9 cellular contexts compared by ENCODE assay signal in genomic region chr22:36367066-36367465, GRCh38. TPM values are rescaled to one million over a fixed set of nuclear protein-coding genes. Genes with fewer than 3 reads are reported as not detected.
DNase-seq lines count a peak whose midpoint lies in the region; ATAC-seq, FAIRE-seq and TF ChIP-seq lines count a peak whose summit lies in the region.
"Had no signal": no experiment of that assay in that cellular context is flagged by ENCODE, and none has a peak within 500 bp of the region (broad histone marks: within the 10 kb centered on the region; RNA-seq: fewer than 3 reads in every experiment).

No MANE protein-coding gene starts in this region.

- H3K27me3 ChIP-seq in GM23248 (replicated peaks; ENCODE audit: insufficient read depth) = no peaks in the 10 kb centered on the region
- H3K27me3 ChIP-seq in hepatocyte = no peaks in the 10 kb centered on the region
- H3K27me3 ChIP-seq in gastrocnemius medialis = no peaks in the 10 kb centered on the region
- H3K27me3 ChIP-seq in small intestine (ENCODE audit: control insufficient read depth in 2 of 2, insufficient read depth in 2 of 2, low read length in 2 of 2) = no peaks in the 10 kb centered on the region

- DNase-seq in GM23248 = no peak
- no peak for DNase-seq in hepatocyte (ENCODE audit: low spot score)
- no peak for DNase-seq in gastrocnemius medialis
- no peak for DNase-seq in small intestine
- DNase-seq: NCI-H748 treated with DMSO at 0.1 percent for 48 hours had no signal

- H3K4me2 ChIP-seq in GM23248 (ENCODE audit: unreplicated experiment) = no peak overlapping the region
- no peak overlapping the region for H3K4me2 ChIP-seq in hepatocyte

- H2AFZ ChIP-seq in GM23248 (no peak overlapping the region), hepatocyte (no peak overlapping the region)

- H3K9me3 Mint-ChIP-seq in activated T-helper 17 cell treated with anti-CD3 and anti-CD28 coated beads, Interleukin-2, amount 50 U/mL, for 72 hours = no peaks in the 10 kb centered on the region

- peaks cover 98% of the 10 kb centered on the region for H3K36me3 Mint-ChIP-seq in activated T-helper 17 cell treated with anti-CD3 and anti-CD28 coated beads, Interleukin-2, amount 50 U/mL, for 72 hours (ENCODE audit: low read depth)

- FAIRE-seq in small intestine (lab: Jason Lieb, UNC) = no peak

- H3K36me3 ChIP-seq in GM23248 (ENCODE audit: low read depth) (no peaks in the 10 kb centered on the region), hepatocyte (replicated peaks; ENCODE audit: insufficient read depth, low read depth) (no peaks in the 10 kb centered on the region), gastrocnemius medialis (no peaks in the 10 kb centered on the region), small intestine (ENCODE audit: control insufficient read depth in 2 of 2, insufficient read depth in 2 of 2, low read length in 2 of 2) (no peaks in the 10 kb centered on the region)

- no peaks in the 10 kb centered on the region for H3K27me3 Mint-ChIP-seq in activated T-helper 17 cell treated with anti-CD3 and anti-CD28 coated beads, Interleukin-2, amount 50 U/mL, for 72 hours

- H3K79me2 ChIP-seq in GM23248 (ENCODE audit: insufficient read depth) (peaks cover 100% of the 10 kb centered on the region), hepatocyte (peaks cover 96% of the 10 kb centered on the region)

- H3K9me2 ChIP-seq in GM23248 (ENCODE audit: insufficient read depth) (no peaks in the 10 kb centered on the region), hepatocyte (replicated peaks; ENCODE audit: insufficient read depth) (no peaks in the 10 kb centered on the region)

- H3K27ac ChIP-seq in GM23248 (peak overlapping the region; percentile 80), hepatocyte (peak overlapping the region; percentile 98), gastrocnemius medialis (peak overlapping the region; percentile 82 to 84 (median 83)), small intestine (ENCODE audit: low read depth in 1 of 2, low read length in 1 of 2) (peak overlapping the region in 1 of 2 donors; percentile 93)

- TF ChIP-seq CTCF in hepatocyte (IDR thresholded peaks at IDR 0.05; ENCODE audit: poor library complexity) (no peak), gastrocnemius medialis (IDR thresholded peaks at IDR 0.05 in 4 of 5, conservative IDR thresholded peaks at IDR 0.05 in 1 of 5) (no peak)

- TF ChIP-seq POLR2A in gastrocnemius medialis (IDR thresholded peaks at IDR 0.05) = no peak

- in situ Hi-C loops in GM23248 (cut with MboI) (no loop called here), gastrocnemius medialis (cut with MboI; ENCODE audit: low sequenced_read_pairs in 4 of 4) (no loop called here)

- intact Hi-C loops in gastrocnemius medialis (cut with DNase I; ENCODE audit: low total_unique reads) = no loop called here

- H3K27ac Mint-ChIP-seq in activated T-helper 17 cell treated with anti-CD3 and anti-CD28 coated beads, Interleukin-2, amount 50 U/mL, for 72 hours = peak overlapping the region; percentile 88

- H3K4me3 Mint-ChIP-seq in activated T-helper 17 cell treated with anti-CD3 and anti-CD28 coated beads, Interleukin-2, amount 50 U/mL, for 72 hours = peak overlapping the region; percentile 74

- peaks cover 66% of the 10 kb centered on the region for H3K4me1 Mint-ChIP-seq in activated T-helper 17 cell treated with anti-CD3 and anti-CD28 coated beads, Interleukin-2, amount 50 U/mL, for 72 hours

- H3K4me1 ChIP-seq in GM23248 (ENCODE audit: insufficient read depth) (peaks cover 98% of the 10 kb centered on the region), hepatocyte (ENCODE audit: insufficient read depth) (peaks cover 93% of the 10 kb centered on the region), gastrocnemius medialis (peaks cover 82 to 97% of the 10 kb centered on the region in 2 donors), small intestine (ENCODE audit: control insufficient read depth in 2 of 2, insufficient read depth in 1 of 2, low read depth in 1 of 2, low read length in 1 of 2) (peaks cover 32 to 75% of the 10 kb centered on the region in 2 donors)

- peaks cover 82% of the 10 kb centered on the region for H3F3A ChIP-seq in GM23248 (ENCODE audit: insufficient read depth)

- H4K20me1 ChIP-seq in GM23248 (ENCODE audit: insufficient read depth) = peaks cover 35% of the 10 kb centered on the region
- peaks cover 38% of the 10 kb centered on the region for H4K20me1 ChIP-seq in hepatocyte (ENCODE audit: insufficient read depth, poor library complexity, severe bottlenecking)

- ATAC-seq in activated T-helper 17 cell treated with anti-CD3 and anti-CD28 coated beads, Interleukin-2, amount 50 U/mL, for 72 hours (replicated peaks) = no peak
- ATAC-seq in gastrocnemius medialis (no peak), GM21381 (IDR thresholded peaks at IDR 0.05; ENCODE audit: unreplicated experiment) (no peak), GM21515 (IDR thresholded peaks at IDR 0.05; ENCODE audit: unreplicated experiment) (no peak), HG02885 (IDR thresholded peaks at IDR 0.05; ENCODE audit: poor library complexity, unreplicated experiment) (no peak)

- H3K9me3 ChIP-seq in GM23248 (ENCODE audit: low read depth) (no peaks in the 10 kb centered on the region), hepatocyte (ENCODE audit: low read depth) (no peaks in the 10 kb centered on the region), gastrocnemius medialis (no peaks in the 10 kb centered on the region), small intestine (ENCODE audit: control insufficient read depth, low read depth) (no peaks in the 10 kb centered on the region)

- no peak overlapping the region for H3K9ac ChIP-seq in GM23248

- 92 to 93% methylated on average over 11 of the region's 11 CpGs for WGBS in GM23248 (ENCODE audit: low coverage in 1 of 2, low lambda C conversion rate in 2 of 2, missing lambda C conversion rate in 2 of 2), 2 experiments
- 92% methylated on average over 11 of the region's 11 CpGs for WGBS in hepatocyte (ENCODE audit: low lambda C conversion rate, missing lambda C conversion rate)
- 62 to 72% (median 62%) methylated on average over 11 of the region's 11 CpGs for WGBS in small intestine, 3 donors

- no peak overlapping the region for H3K4me3 ChIP-seq in GM23248
- H3K4me3 ChIP-seq in hepatocyte = no peak overlapping the region
- H3K4me3 ChIP-seq in gastrocnemius medialis = peak overlapping the region in 2 of 4 donors; percentile 3 to 10
- no peak overlapping the region for H3K4me3 ChIP-seq in small intestine (ENCODE audit: low read depth in 1 of 2, low read length in 2 of 2)

RNA-seq across cellular contexts. Expression of gene MYH9, which starts 20.7 kb away (rescaled TPM):
- 420 and 453 TPM in 2 replicates for total RNA-seq in GM23248 (2014; rRNA removed; shearing (Covaris generic))
- 282 and 287 TPM in 2 replicates for polyA plus RNA-seq in GM23248 (2016; fragmentation: Nextera tagmentation; extraction: Ambion mirVana)
- total RNA-seq in activated T-helper 17 cell treated with anti-CD3 and anti-CD28 coated beads, Interleukin-2, amount 50 U/mL, for 72 hours = 100 to 1,000 TPM; 782 to 800 TPM
- 149 and 188 TPM in 2 replicates for total RNA-seq in hepatocyte
- 125 and 140 TPM in 2 replicates for polyA plus RNA-seq in hepatocyte
- 100 to 1,000 TPM in 3 of 4 donors, 10 to 100 TPM in 1; 38.9 to 115 (median 104) TPM for total RNA-seq in gastrocnemius medialis
- polyA plus RNA-seq in small intestine = 100 to 1,000 TPM in 2 of 3 donors, 10 to 100 TPM in 1; 95.4 to 156 (median 130) TPM
